ENCODE assay signal across 8 cellular contexts in the genomic region with DNA sequence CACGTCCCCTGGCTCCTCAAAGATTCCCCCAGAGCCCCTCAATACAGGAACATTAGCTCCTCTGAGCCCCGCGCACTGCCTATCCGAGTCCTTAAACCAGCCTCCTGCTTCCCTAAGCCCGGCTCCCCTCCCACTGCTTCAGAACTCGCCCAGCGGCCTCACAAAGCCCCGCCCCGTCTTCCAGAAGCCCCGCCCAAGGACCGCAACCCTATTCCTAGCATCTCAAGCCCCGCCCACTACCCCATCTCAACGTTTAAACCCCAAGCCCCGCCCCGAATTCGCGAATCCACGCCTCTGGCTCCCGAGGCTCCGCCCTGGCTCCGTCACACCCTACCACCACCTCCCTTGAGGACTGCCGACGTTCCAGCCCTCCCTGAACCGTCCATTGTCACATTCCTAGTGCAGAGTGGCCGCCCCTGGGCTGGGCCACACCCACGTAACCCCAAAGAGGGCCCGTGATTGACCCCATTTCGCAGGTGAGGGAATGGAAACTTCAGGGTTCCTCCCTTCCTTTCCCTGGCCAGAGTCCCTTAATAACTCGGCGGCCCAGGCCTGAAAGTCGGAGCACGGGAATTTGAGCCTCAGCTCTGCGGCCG. TPM values are rescaled to one million over a fixed set of nuclear protein-coding genes. Genes with fewer than 3 reads are reported as not detected.
DNase-seq lines count a peak whose midpoint lies in the region; ATAC-seq and TF ChIP-seq lines count a peak whose summit lies in the region.

No MANE protein-coding gene starts in this region.

- CTCF ChIA-PET in CD4-positive, alpha-beta memory T cell (lab: Charles Lee; ENCODE audit: partially characterized antibody), result interaction anchor here (1.2 to 2.0 kb wide), 5 partner anchors 68 to 114 kb away, joined by 3 to 13 read pairs (median 4); no protein-coding TSS in a partner anchor

- no peak for TF ChIP-seq CTCF in GM20000 (IDR thresholded peaks at IDR 0.05; ENCODE audit: extremely low read depth, missing control alignments)

- POLR2A ChIA-PET in CD4-positive, alpha-beta memory T cell (lab: Charles Lee; ENCODE audit: partially characterized antibody), result interaction anchor here (0.7 to 1.5 kb wide), 5 partner anchors 96 to 125 kb away, joined by 3 to 8 read pairs (median 4); partner anchors contain the start of gene SSH1

- H3K27me3 ChIP-seq in CD4-positive, alpha-beta memory T cell (ENCODE audit: insufficient read depth, low read length), result no peaks in the 10 kb centered on the region

- H3K4me3 ChIP-seq in CD4-positive, alpha-beta memory T cell (ENCODE audit: low read length in 2 of 2), result peak overlapping the region; percentile 88 to 91

- H3K27ac ChIP-seq in CD4-positive, alpha-beta memory T cell (ENCODE audit: low read depth, low read length), result peak overlapping the region; percentile 69

- peak; percentile 95 to 97 (median 95) for DNase-seq in CD4-positive, alpha-beta memory T cell
- peak; percentile 95 for DNase-seq in GM20000 (ENCODE audit: low spot score)
- DNase-seq in HS-5 (ENCODE audit: low read depth), result peak; percentile 94
- DNase-seq in NK-92 (lab: John Stamatoyannopoulos, UW; ENCODE audit: unreplicated experiment), result peak; percentile 76
- DNase-seq in activated CD8-positive, alpha-beta memory T cell treated with anti-CD3 and anti-CD28 coated beads for 48 hours (ENCODE audit: low read depth in 2 of 3, low spot score in 2 of 3), result peak; percentile 80 to 98 (median 95)
- peak; percentile 93 to 98 (median 94) for DNase-seq in effector memory CD8-positive, alpha-beta T cell
- DNase-seq in memory B cell (ENCODE audit: low spot score in 2 of 2), result peak; percentile 97 to 98
- peak; percentile 92 for DNase-seq in stimulated activated CD8-positive, alpha-beta memory T cell treated with anti-CD3 and anti-CD28 coated beads, Interleukin-12 subunit alpha, Interleukin-12 subunit beta, amount 100 ng/mL, for 24 hours (ENCODE audit: extremely low read depth)

- peak overlapping the region; percentile 89 to 97 (median 95) for H3K4me3 Mint-ChIP-seq in CD4-positive, alpha-beta memory T cell
- H3K4me3 Mint-ChIP-seq in effector memory CD8-positive, alpha-beta T cell, result peak overlapping the region; percentile 98 to 99
- peak overlapping the region; percentile 96 for H3K4me3 Mint-ChIP-seq in memory B cell

- H3K9me3 Mint-ChIP-seq in CD4-positive, alpha-beta memory T cell, result no peaks in the 10 kb centered on the region
- no peaks in the 10 kb centered on the region for H3K9me3 Mint-ChIP-seq in effector memory CD8-positive, alpha-beta T cell
- H3K9me3 Mint-ChIP-seq in memory B cell, result no peaks in the 10 kb centered on the region

- peaks cover 0 to 4% of the 10 kb centered on the region in 2 donors for H3K36me3 Mint-ChIP-seq in CD4-positive, alpha-beta memory T cell
- H3K36me3 Mint-ChIP-seq in effector memory CD8-positive, alpha-beta T cell (ENCODE audit: insufficient read depth), result peaks cover 22% of the 10 kb centered on the region
- no peaks in the 10 kb centered on the region for H3K36me3 Mint-ChIP-seq in memory B cell

- H3K36me3 ChIP-seq in CD4-positive, alpha-beta memory T cell (ENCODE audit: insufficient read depth, low read length), result no peaks in the 10 kb centered on the region

- intact Hi-C loops in CD4-positive, alpha-beta memory T cell (cut with micrococcal nuclease), result loop anchor here (1.0 to 5.0 kb wide), 8 partner anchors 41 to 217 kb away; partner anchors contain the start of genes FICD, SART3, SELPLG and SSH1

- peak overlapping the region; percentile 92 to 99 (median 98) for H3K27ac Mint-ChIP-seq in CD4-positive, alpha-beta memory T cell
- H3K27ac Mint-ChIP-seq in effector memory CD8-positive, alpha-beta T cell, result peak overlapping the region; percentile 95 to 98
- H3K27ac Mint-ChIP-seq in memory B cell, result peak overlapping the region; percentile 98

- H3K27me3 Mint-ChIP-seq in CD4-positive, alpha-beta memory T cell, result no peaks in the 10 kb centered on the region
- H3K27me3 Mint-ChIP-seq in effector memory CD8-positive, alpha-beta T cell, result no peaks in the 10 kb centered on the region
- no peaks in the 10 kb centered on the region for H3K27me3 Mint-ChIP-seq in memory B cell

- peaks cover 5% of the 10 kb centered on the region for H3K4me1 ChIP-seq in CD4-positive, alpha-beta memory T cell (ENCODE audit: insufficient read depth, low read length)

- no peaks in the 10 kb centered on the region for H3K9me3 ChIP-seq in CD4-positive, alpha-beta memory T cell (ENCODE audit: control insufficient read depth in 1 of 2, low read length in 2 of 2)

- H3K4me1 Mint-ChIP-seq in CD4-positive, alpha-beta memory T cell, result peaks cover 11 to 28% (median 26%) of the 10 kb centered on the region in 4 donors
- peaks cover 16 to 22% of the 10 kb centered on the region in 2 donors for H3K4me1 Mint-ChIP-seq in effector memory CD8-positive, alpha-beta T cell (ENCODE audit: low read depth in 2 of 2)
- peaks cover 30% of the 10 kb centered on the region for H3K4me1 Mint-ChIP-seq in memory B cell

- ATAC-seq in effector memory CD8-positive, alpha-beta T cell (replicated peaks), result peak; percentile 62
- peak; percentile 64 for ATAC-seq in memory B cell (ENCODE audit: low read depth)

RNA-seq across cellular contexts. Expression of gene CORO1C, which starts 0.6 kb away (rescaled TPM):
- total RNA-seq in CD4-positive, alpha-beta memory T cell, result 10 to 100 TPM; 10.3 to 11.9 TPM
- polyA plus RNA-seq in CD4-positive, alpha-beta memory T cell, result 10 to 100 TPM in 1 of 2 donors, 1 to 10 TPM in 1; 8.0 to 12.6 TPM

Comparison
In these comparisons a context has a peak if more than half of its experiments do, and no peak if none do; other contexts are left out.
1. Peak in every context shown above with its lines: DNase-seq, ATAC-seq, H3K4me3 ChIP-seq and H3K27ac ChIP-seq.